Comparison of ENCODE assay signal across 2 cellular contexts in genomic region chr1:30850607-30851006, GRCh38.
TF ChIP-seq lines count a peak whose summit lies in the region.

No MANE protein-coding gene starts in this region.

TF ChIP-seq in HepG2, 621 proteins besides CTCF, POLR2A, EP300 and RAD21:
- TF ChIP-seq, protein P1, sequence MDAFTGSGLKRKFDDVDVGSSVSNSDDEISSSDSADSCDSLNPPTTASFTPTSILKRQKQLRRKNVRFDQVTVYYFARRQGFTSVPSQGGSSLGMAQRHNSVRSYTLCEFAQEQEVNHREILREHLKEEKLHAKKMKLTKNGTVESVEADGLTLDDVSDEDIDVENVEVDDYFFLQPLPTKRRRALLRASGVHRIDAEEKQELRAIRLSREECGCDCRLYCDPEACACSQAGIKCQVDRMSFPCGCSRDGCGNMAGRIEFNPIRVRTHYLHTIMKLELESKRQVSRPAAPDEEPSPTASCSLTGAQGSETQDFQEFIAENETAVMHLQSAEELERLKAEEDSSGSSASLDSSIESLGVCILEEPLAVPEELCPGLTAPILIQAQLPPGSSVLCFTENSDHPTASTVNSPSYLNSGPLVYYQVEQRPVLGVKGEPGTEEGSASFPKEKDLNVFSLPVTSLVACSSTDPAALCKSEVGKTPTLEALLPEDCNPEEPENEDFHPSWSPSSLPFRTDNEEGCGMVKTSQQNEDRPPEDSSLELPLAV (CRISPR knock-in tag; conservative IDR thresholded peaks at IDR 0.05; ENCODE audit: low read depth): no peak
- TF ChIP-seq, protein P2, sequence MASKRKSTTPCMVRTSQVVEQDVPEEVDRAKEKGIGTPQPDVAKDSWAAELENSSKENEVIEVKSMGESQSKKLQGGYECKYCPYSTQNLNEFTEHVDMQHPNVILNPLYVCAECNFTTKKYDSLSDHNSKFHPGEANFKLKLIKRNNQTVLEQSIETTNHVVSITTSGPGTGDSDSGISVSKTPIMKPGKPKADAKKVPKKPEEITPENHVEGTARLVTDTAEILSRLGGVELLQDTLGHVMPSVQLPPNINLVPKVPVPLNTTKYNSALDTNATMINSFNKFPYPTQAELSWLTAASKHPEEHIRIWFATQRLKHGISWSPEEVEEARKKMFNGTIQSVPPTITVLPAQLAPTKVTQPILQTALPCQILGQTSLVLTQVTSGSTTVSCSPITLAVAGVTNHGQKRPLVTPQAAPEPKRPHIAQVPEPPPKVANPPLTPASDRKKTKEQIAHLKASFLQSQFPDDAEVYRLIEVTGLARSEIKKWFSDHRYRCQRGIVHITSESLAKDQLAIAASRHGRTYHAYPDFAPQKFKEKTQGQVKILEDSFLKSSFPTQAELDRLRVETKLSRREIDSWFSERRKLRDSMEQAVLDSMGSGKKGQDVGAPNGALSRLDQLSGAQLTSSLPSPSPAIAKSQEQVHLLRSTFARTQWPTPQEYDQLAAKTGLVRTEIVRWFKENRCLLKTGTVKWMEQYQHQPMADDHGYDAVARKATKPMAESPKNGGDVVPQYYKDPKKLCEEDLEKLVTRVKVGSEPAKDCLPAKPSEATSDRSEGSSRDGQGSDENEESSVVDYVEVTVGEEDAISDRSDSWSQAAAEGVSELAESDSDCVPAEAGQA (IDR thresholded peaks at IDR 0.05; ENCODE audit: low read depth): no peak
- TF ChIP-seq, protein P2 (CRISPR knock-in tag; IDR thresholded peaks at IDR 0.05; ENCODE audit: borderline replicate concordance): no peak
- peak; percentile 59 for TF ChIP-seq ZNF629 (CRISPR knock-in tag; conservative IDR thresholded peaks at IDR 0.05)
- TF ChIP-seq, protein P3, sequence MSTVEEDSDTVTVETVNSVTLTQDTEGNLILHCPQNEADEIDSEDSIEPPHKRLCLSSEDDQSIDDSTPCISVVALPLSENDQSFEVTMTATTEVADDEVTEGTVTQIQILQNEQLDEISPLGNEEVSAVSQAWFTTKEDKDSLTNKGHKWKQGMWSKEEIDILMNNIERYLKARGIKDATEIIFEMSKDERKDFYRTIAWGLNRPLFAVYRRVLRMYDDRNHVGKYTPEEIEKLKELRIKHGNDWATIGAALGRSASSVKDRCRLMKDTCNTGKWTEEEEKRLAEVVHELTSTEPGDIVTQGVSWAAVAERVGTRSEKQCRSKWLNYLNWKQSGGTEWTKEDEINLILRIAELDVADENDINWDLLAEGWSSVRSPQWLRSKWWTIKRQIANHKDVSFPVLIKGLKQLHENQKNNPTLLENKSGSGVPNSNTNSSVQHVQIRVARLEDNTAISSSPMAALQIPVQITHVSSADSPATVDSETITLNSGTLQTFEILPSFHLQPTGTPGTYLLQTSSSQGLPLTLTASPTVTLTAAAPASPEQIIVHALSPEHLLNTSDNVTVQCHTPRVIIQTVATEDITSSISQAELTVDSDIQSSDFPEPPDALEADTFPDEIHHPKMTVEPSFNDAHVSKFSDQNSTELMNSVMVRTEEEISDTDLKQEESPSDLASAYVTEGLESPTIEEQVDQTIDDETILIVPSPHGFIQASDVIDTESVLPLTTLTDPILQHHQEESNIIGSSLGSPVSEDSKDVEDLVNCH (CRISPR knock-in tag; IDR thresholded peaks at IDR 0.05): no peak
- no peak for TF ChIP-seq ZNF740 (CRISPR knock-in tag; IDR thresholded peaks at IDR 0.05)

TF ChIP-seq in K562, 482 proteins besides CTCF, POLR2A, EP300 and RAD21:
- TF ChIP-seq GATAD2B (IDR thresholded peaks at IDR 0.05; ENCODE audit: borderline replicate concordance) (no peak), RBM25 (IDR thresholded peaks at IDR 0.05; ENCODE audit: low read depth, low read length, severe bottlenecking) (peak; percentile 23), CCNT2 (IDR thresholded peaks at IDR 0.05; ENCODE audit: borderline replicate concordance, extremely low read depth, insufficient read length, low read depth, low read length) (no peak), ESRRA (IDR thresholded peaks at IDR 0.05; ENCODE audit: borderline replicate concordance, low read depth) (peak; percentile 89), BCOR (IDR thresholded peaks at IDR 0.05) (peak; percentile 34; the same call in 1 of the 2 replicates), ADNP (tag; IDR thresholded peaks at IDR 0.05) (0 out of 2 replicates have a peak, but pooled peaks have one; percentile 17), RCOR1 (IDR thresholded peaks at IDR 0.05; ENCODE audit: borderline replicate concordance in 1 of 2, low read depth in 2 of 2, low read length in 2 of 2) (0 out of 4 replicates have a peak, but pooled peaks of 1 of the 2 experiments have one; percentile 10), KDM1A (IDR thresholded peaks at IDR 0.05) (peak in 1 of 2 experiments; percentile 16; a peak in 2 of 4 replicates)
TF ChIP-seq in K562: peak in this region for 6.
